14 cellular contexts compared by ENCODE assay signal in genomic region chr3:11240496-11240895, GRCh38. TPM values are rescaled to one million over a fixed set of nuclear protein-coding genes. Genes with fewer than 3 reads are reported as not detected.
A peak's percentile ranks its signal among the peaks of the same experiment; 100 is the strongest.
DNase-seq lines count a peak whose midpoint lies in the region; ATAC-seq and TF ChIP-seq lines count a peak whose summit lies in the region.
"Had no signal": no experiment of that assay in that cellular context is flagged by ENCODE, and none has a peak within 500 bp of the region (broad histone marks: within the 10 kb centered on the region; RNA-seq: fewer than 3 reads in every experiment).

No MANE protein-coding gene starts in this region.

- POLR2A ChIA-PET in Panc1 (lab: Charles Lee) = no interaction called here
- POLR2A ChIA-PET in activated CD4-positive, alpha-beta memory T cell treated with anti-CD3 and anti-CD28 coated beads for 36 hours (lab: Charles Lee) = no interaction called here

- DNase-seq in Panc1 (ENCODE audit: low read depth, low spot score) (no peak), chondrocyte (ENCODE audit: low spot score) (no peak), NCI-H1436 (lab: John Stamatoyannopoulos, UW) (no peak)
- peak; percentile 62 for DNase-seq in activated CD4-positive, alpha-beta memory T cell treated with anti-CD3 and anti-CD28 coated beads for 36 hours
- peak; percentile 38 to 64 for DNase-seq in stimulated activated CD8-positive, alpha-beta memory T cell treated with anti-CD3 and anti-CD28 coated beads, Interleukin-15, amount 100 ng/mL, for 48 hours (ENCODE audit: low read depth in 2 of 2)
- DNase-seq: effector CD4-positive, alpha-beta T cell; left ventricle myocardium inferior; naive B cell; NCI-H1092; NK-92 treated with Interleukin-12 subunit alpha and Interleukin-12 subunit beta, amount 100 ng/mL, for 24 hours; psoas muscle had no signal

- peaks cover 20% of the 10 kb centered on the region for H3K9me3 Mint-ChIP-seq in activated CD4-positive, alpha-beta memory T cell treated with anti-CD3 and anti-CD28 coated beads for 36 hours
- peaks cover 7% of the 10 kb centered on the region for H3K9me3 Mint-ChIP-seq in chondrocyte (ENCODE audit: low read depth)

- H3K4me1 ChIP-seq in Panc1 (ENCODE audit: control insufficient read depth, insufficient read depth, low read length) = peaks cover 13% of the 10 kb centered on the region
- H3K4me1 ChIP-seq: left ventricle myocardium inferior, psoas muscle had no signal

- intact Hi-C loops in Panc1 (cut with micrococcal nuclease; ENCODE audit: unreplicated experiment) = no loop called here
- intact Hi-C loops in activated CD4-positive, alpha-beta memory T cell treated with anti-CD3 and anti-CD28 coated beads for 36 hours (cut with micrococcal nuclease) = loop anchor here (1.0 kb wide), 1 partner anchor 11 kb away; no protein-coding TSS in a partner anchor

- H3K4me1 Mint-ChIP-seq in activated CD4-positive, alpha-beta memory T cell treated with anti-CD3 and anti-CD28 coated beads for 36 hours (ENCODE audit: low read depth) = peaks cover 39% of the 10 kb centered on the region
- H3K4me1 Mint-ChIP-seq in chondrocyte (ENCODE audit: low read depth) = peaks cover 51% of the 10 kb centered on the region
- H3K4me1 Mint-ChIP-seq: naive B cell had no signal

- CTCF ChIA-PET in Panc1 (lab: Charles Lee) = no interaction called here
- CTCF ChIA-PET in activated CD4-positive, alpha-beta memory T cell treated with anti-CD3 and anti-CD28 coated beads for 36 hours (lab: Charles Lee) = interaction anchor here (1.5 kb wide), 1 partner anchor 33 kb away, joined by 3 read pairs; no protein-coding TSS in a partner anchor

- H3K9me3 ChIP-seq in Panc1 (ENCODE audit: control insufficient read depth, insufficient read depth, low read depth, low read length) = no peaks in the 10 kb centered on the region
- H3K9me3 ChIP-seq: psoas muscle had no signal

- H3K27me3 Mint-ChIP-seq in activated CD4-positive, alpha-beta memory T cell treated with anti-CD3 and anti-CD28 coated beads for 36 hours = peaks cover 15% of the 10 kb centered on the region
- no peaks in the 10 kb centered on the region for H3K27me3 Mint-ChIP-seq in chondrocyte (ENCODE audit: low read depth)

- in situ Hi-C loops in Panc1 (cut with HindIII; ENCODE audit: low pct_unique_long_range_greater_than_20kb, low sequenced_read_pairs) = no loop called here

- TF ChIP-seq CTCF in Panc1 (IDR thresholded peaks at IDR 0.05) (no peak), chondrocyte (IDR thresholded peaks at IDR 0.05) (no peak)

- no TSS peak for BruUV-seq in Panc1 (replicated peaks; lab: Mats Ljungman, UMichigan)

- H3K27ac Mint-ChIP-seq in activated CD4-positive, alpha-beta memory T cell treated with anti-CD3 and anti-CD28 coated beads for 36 hours = peak overlapping the region; percentile 97
- H3K27ac Mint-ChIP-seq in chondrocyte (ENCODE audit: unreplicated experiment) = peak overlapping the region; percentile 54

- ATAC-seq in Panc1 (no peak), GM21528 (IDR thresholded peaks at IDR 0.05; ENCODE audit: low FRiP score, unreplicated experiment) (no peak), GM18861 (IDR thresholded peaks at IDR 0.05; ENCODE audit: unreplicated experiment) (no peak)
- ATAC-seq: HepG2, psoas muscle had no signal

- H3K27ac ChIP-seq in Panc1 (ENCODE audit: low read length) = peak overlapping the region; percentile 61
- H3K27ac ChIP-seq: left ventricle myocardium inferior, psoas muscle had no signal

- no peaks in the 10 kb centered on the region for H3K36me3 ChIP-seq in Panc1 (ENCODE audit: control insufficient read depth, insufficient read depth, low read length)
- H3K36me3 ChIP-seq: left ventricle myocardium inferior had no signal

- peaks cover 4% of the 10 kb centered on the region for H3K36me3 Mint-ChIP-seq in activated CD4-positive, alpha-beta memory T cell treated with anti-CD3 and anti-CD28 coated beads for 36 hours
- peaks cover 3% of the 10 kb centered on the region for H3K36me3 Mint-ChIP-seq in chondrocyte (ENCODE audit: low read depth)
- H3K36me3 Mint-ChIP-seq: naive B cell had no signal

- peak overlapping the region; percentile 48 for H3K4me3 Mint-ChIP-seq in activated CD4-positive, alpha-beta memory T cell treated with anti-CD3 and anti-CD28 coated beads for 36 hours
- H3K4me3 Mint-ChIP-seq in chondrocyte (ENCODE audit: unreplicated experiment) = no peak overlapping the region
- H3K4me3 Mint-ChIP-seq: naive B cell had no signal

- H3K27me3 ChIP-seq in Panc1 (ENCODE audit: control insufficient read depth, insufficient read depth, low read length) = no peaks in the 10 kb centered on the region

- no peak overlapping the region for H3K4me3 ChIP-seq in Panc1 (ENCODE audit: low read depth in 2 of 2, low read length in 2 of 2)
- H3K4me3 ChIP-seq: left ventricle myocardium inferior, psoas muscle had no signal

RNA-seq across cellular contexts. Expression of gene ATG7, which starts 31.7 kb away (rescaled TPM):
- total RNA-seq in Panc1 (2021; ENCODE audit: unreplicated experiment) (36.0 TPM), chondrocyte (27.4 to 34.3 TPM (median 29.0 TPM) in 3 replicates)
- polyA plus RNA-seq in Panc1 (2012; ENCODE audit: insufficient read length) = 21.6 TPM
- total RNA-seq in activated CD4-positive, alpha-beta memory T cell treated with anti-CD3 and anti-CD28 coated beads for 36 hours = 10 to 100 TPM; 30.5 to 33.6 TPM

Comparison
In these comparisons a context has a peak if more than half of its experiments do, and no peak if none do; other contexts are left out.
1. DNase-seq: peak in activated CD4-positive, alpha-beta memory T cell treated with anti-CD3 and anti-CD28 coated beads for 36 hours (single experiment) and stimulated activated CD8-positive, alpha-beta memory T cell treated with anti-CD3 and anti-CD28 coated beads, Interleukin-15, amount 100 ng/mL, for 48 hours (2 of 2); none in Panc1 (single experiment), chondrocyte (single experiment) and NCI-H1436 (single experiment).